Comparison of ENCODE assay signal across 13 cellular contexts in genomic region chr9:36584626-36585460, GRCh38. TPM values are rescaled to one million over a fixed set of nuclear protein-coding genes. Genes with fewer than 3 reads are reported as not detected.
DNase-seq lines count a peak whose midpoint lies in the region; ATAC-seq and TF ChIP-seq lines count a peak whose summit lies in the region.
"Had no signal": no experiment of that assay in that cellular context is flagged by ENCODE, and none has a peak within 500 bp of the region (broad histone marks: within the 10 kb centered on the region; RNA-seq: fewer than 3 reads in every experiment).

No MANE protein-coding gene starts in this region.

- DNase-seq in Daoy (ENCODE audit: low read depth) (peak; percentile 66), LHCN-M2 (ENCODE audit: low read depth) (peak; percentile 89), mammary epithelial cell (peak; percentile 76), mesenchymal stem cell (peak; percentile 68), A673 (ENCODE audit: low spot score) (no peak), Right ventricle myocardium superior (no peak)
- DNase-seq: activated CD8-positive, alpha-beta T cell treated with anti-CD3 and anti-CD28 coated beads, Interleukin-2, amount 10 ng/mL, durations not matched to agents 7 days and 5 days; activated naive CD4-positive, alpha-beta T cell treated with anti-CD3 and anti-CD28 coated beads, Interleukin-2, amount 50 U/mL, for 16 hours; naive thymus-derived CD8-positive, alpha-beta T cell; T-helper 9 cell had no signal

- H3K4me3 ChIP-seq in mammary epithelial cell (replicated peaks in 1 of 3; ENCODE audit: insufficient read depth in 1 of 3, low read depth in 2 of 3, low read length in 3 of 3) = no peak overlapping the region
- H3K4me3 ChIP-seq in mesenchymal stem cell (ENCODE audit: insufficient read depth in 1 of 2, low read depth in 1 of 2, low read length in 2 of 2) = no peak overlapping the region
- no peak overlapping the region for H3K4me3 ChIP-seq in A673 (ENCODE audit: low read depth, low read length, poor library complexity, severe bottlenecking)

- H4K20me1 ChIP-seq in mammary epithelial cell (ENCODE audit: insufficient read depth, low read length) = no peaks in the 10 kb centered on the region

- H3K18ac ChIP-seq in mesenchymal stem cell (ENCODE audit: low read depth in 1 of 2, low read length in 2 of 2) = no peak overlapping the region

- H3K14ac ChIP-seq in mesenchymal stem cell (ENCODE audit: low read length in 2 of 2) = no peak overlapping the region

- no peak overlapping the region for H2BK15ac ChIP-seq in mesenchymal stem cell (ENCODE audit: low read depth, poor library complexity, severe bottlenecking)

- H3K36me3 ChIP-seq in mammary epithelial cell (ENCODE audit: insufficient read depth, low read length) (peaks cover 20% of the 10 kb centered on the region), mesenchymal stem cell (ENCODE audit: control insufficient read depth in 1 of 2, insufficient read depth in 2 of 2, low read depth in 1 of 2, low read length in 2 of 2) (peaks cover 4 to 5% of the 10 kb centered on the region in 2 experiments), A673 (ENCODE audit: insufficient read depth, low read length, poor library complexity, severe bottlenecking) (peaks cover 47% of the 10 kb centered on the region)

- peaks cover 59% of the 10 kb centered on the region for H3K79me2 ChIP-seq in mammary epithelial cell (ENCODE audit: insufficient read depth, low read length)

- ATAC-seq in HG03108 (IDR thresholded peaks at IDR 0.05; ENCODE audit: unreplicated experiment) (no peak), GM18868 (IDR thresholded peaks at IDR 0.05; ENCODE audit: unreplicated experiment) (no peak), Right ventricle myocardium superior (ENCODE audit: poor library complexity) (no peak)
- ATAC-seq: activated CD8-positive, alpha-beta T cell treated with anti-CD3 and anti-CD28 coated beads, Interleukin-2, amount 10 ng/mL, durations not matched to agents 7 days and 5 days; naive thymus-derived CD8-positive, alpha-beta T cell; sciatic nerve had no signal

- 20% methylated on average over 5 of the region's 5 CpGs for WGBS in mammary epithelial cell (ENCODE audit: low coverage, missing lambda C conversion rate)
- WGBS in mesenchymal stem cell = 7% methylated on average over 3 of the region's 5 CpGs

- intact Hi-C loops in mammary epithelial cell (cut with micrococcal nuclease) (no loop called here), A673 (cut with micrococcal nuclease; ENCODE audit: unreplicated experiment) (no loop called here), Right ventricle myocardium superior (cut with DNase I) (no loop called here)

- H4K91ac ChIP-seq in mesenchymal stem cell (ENCODE audit: low read length) = no peak overlapping the region

- in situ Hi-C loops in mammary epithelial cell (cut with MboI; ENCODE audit: low sequenced_read_pairs in 2 of 2) = no loop called here

- H3K9ac ChIP-seq in mammary epithelial cell (ENCODE audit: insufficient read depth, low read length) (peak overlapping the region; percentile 37), mesenchymal stem cell (ENCODE audit: low read length) (peak overlapping the region; percentile 74)

- H3K27ac ChIP-seq in mammary epithelial cell (ENCODE audit: insufficient read depth, low read depth, low read length) (peak overlapping the region; percentile 88), mesenchymal stem cell (ENCODE audit: low read length, poor library complexity, severe bottlenecking) (peak overlapping the region; percentile 66), A673 (ENCODE audit: low read depth, low read length, poor library complexity, severe bottlenecking) (no peak overlapping the region)

- H3K4me1 ChIP-seq in mammary epithelial cell (ENCODE audit: insufficient read depth, low read length) (peaks cover 16% of the 10 kb centered on the region), mesenchymal stem cell (ENCODE audit: control insufficient read depth, insufficient read depth, low read depth, low read length) (peaks cover 3% of the 10 kb centered on the region), A673 (ENCODE audit: insufficient read depth, low read length, poor library complexity, severe bottlenecking) (no peaks in the 10 kb centered on the region)

- CTCF ChIA-PET in mammary epithelial cell (lab: Charles Lee; ENCODE audit: low non-redundant PET) = no interaction called here
- CTCF ChIA-PET in A673 (lab: Charles Lee) = no interaction called here

- BruUV-seq in mammary epithelial cell (replicated peaks; lab: Mats Ljungman, UMichigan) (no TSS peak), A673 (replicated peaks; lab: Mats Ljungman, UMichigan) (no TSS peak)

- H3K79me1 ChIP-seq in mesenchymal stem cell (replicated peaks; ENCODE audit: low read length, poor library complexity, severe bottlenecking) = peaks cover 4% of the 10 kb centered on the region

- H2AFZ ChIP-seq in mammary epithelial cell (ENCODE audit: low read depth, low read length) (no peak overlapping the region), mesenchymal stem cell (ENCODE audit: low read depth, low read length) (no peak overlapping the region)

- H4K8ac ChIP-seq in mesenchymal stem cell (ENCODE audit: low read length) = no peak overlapping the region

- no peak overlapping the region for H3K4ac ChIP-seq in mesenchymal stem cell (ENCODE audit: low read depth in 1 of 2, low read length in 2 of 2)

- H2BK120ac ChIP-seq in mesenchymal stem cell (ENCODE audit: low read depth, low read length) = no peak overlapping the region

- TF ChIP-seq CTCF in mammary epithelial cell (conservative IDR thresholded peaks at IDR 0.05 in 1 of 2, IDR thresholded peaks at IDR 0.05 in 1 of 2; ENCODE audit: extremely low read depth in 1 of 2, insufficient read depth in 1 of 2, low read depth in 1 of 2, low read length in 2 of 2) (no peak), A673 (conservative IDR thresholded peaks at IDR 0.05; ENCODE audit: low read depth, low read length) (no peak)

- no peak overlapping the region for H3K23ac ChIP-seq in mesenchymal stem cell (ENCODE audit: low read length in 2 of 2)

- H3K27me3 ChIP-seq in mammary epithelial cell (ENCODE audit: insufficient read depth, low read length) = no peaks in the 10 kb centered on the region
- no peaks in the 10 kb centered on the region for H3K27me3 ChIP-seq in mesenchymal stem cell (ENCODE audit: control insufficient read depth in 1 of 2, insufficient read depth in 1 of 2, low read length in 2 of 2)
- no peaks in the 10 kb centered on the region for H3K27me3 ChIP-seq in A673 (replicated peaks; ENCODE audit: insufficient read depth, low read depth, low read length, poor library complexity)

- no peak overlapping the region for H2AK5ac ChIP-seq in mesenchymal stem cell (ENCODE audit: low read length, severe bottlenecking)

- dilution Hi-C loops in mammary epithelial cell (cut with HindIII; ENCODE audit: low sequenced_read_pairs) = no loop called here

- H3K9me3 ChIP-seq in mammary epithelial cell (replicated peaks; ENCODE audit: insufficient read depth, low read length) (no peaks in the 10 kb centered on the region), mesenchymal stem cell (ENCODE audit: control insufficient read depth, low read length) (no peaks in the 10 kb centered on the region), A673 (ENCODE audit: low read depth, low read length, poor library complexity, severe bottlenecking) (no peaks in the 10 kb centered on the region)

- H2BK12ac ChIP-seq in mesenchymal stem cell (ENCODE audit: low read length in 2 of 2) = no peak overlapping the region

- POLR2A ChIA-PET in A673 (lab: Charles Lee; ENCODE audit: low non-redundant PET) = interaction anchor here (0.6 to 0.7 kb wide), 2 partner anchors 12 to 104 kb away, joined by 5 to 7 read pairs; no protein-coding TSS in a partner anchor

- no peak overlapping the region for H2BK5ac ChIP-seq in mesenchymal stem cell (ENCODE audit: low read depth, low read length, poor library complexity, severe bottlenecking)

- peak overlapping the region; percentile 50 for H3K4me2 ChIP-seq in mammary epithelial cell (ENCODE audit: insufficient read depth, low read depth, low read length)
- H3K4me2 ChIP-seq in mesenchymal stem cell (ENCODE audit: low read length, poor library complexity, severe bottlenecking) = no peak overlapping the region

RNA-seq across cellular contexts. Expression of gene MELK, which starts 12.1 kb away (rescaled TPM):
- total RNA-seq in Daoy (2014; rRNA removed; shearing (Covaris generic)) = 102 and 126 TPM in 2 replicates
- total RNA-seq in LHCN-M2 (2014; rRNA removed) = 71.9 and 74.2 TPM in 2 replicates
- polyA plus RNA-seq in LHCN-M2 (2012) = 25.9 TPM
- total RNA-seq in mammary epithelial cell = 10 to 100 TPM; 10.8 to 40.8 TPM
- polyA plus RNA-seq in mammary epithelial cell = 37.2 TPM
- polyA minus RNA-seq in mammary epithelial cell = 28.6 TPM
- 10.9 TPM for polyA plus RNA-seq in mesenchymal stem cell (2013, experiment 1 of 2)
- 11.1 TPM for polyA plus RNA-seq in mesenchymal stem cell (2013, experiment 2 of 2)
- 80.9 and 87.8 TPM in 2 replicates for total RNA-seq in A673 (2021)
- 0.48 TPM for total RNA-seq in Right ventricle myocardium superior
- total RNA-seq: naive thymus-derived CD8-positive, alpha-beta T cell had no signal
- polyA plus RNA-seq: naive thymus-derived CD8-positive, alpha-beta T cell had no signal

Comparison
In these comparisons a context has a peak if more than half of its experiments do, and no peak if none do; other contexts are left out.
1. DNase-seq: peak in Daoy (single experiment), LHCN-M2 (single experiment), mammary epithelial cell (single experiment) and mesenchymal stem cell (single experiment); none in A673 (single experiment) and Right ventricle myocardium superior (single experiment).